8 cellular contexts compared by ENCODE assay signal in genomic region chr19:10251792-10252694, GRCh38. TPM values are rescaled to one million over a fixed set of nuclear protein-coding genes. Genes with fewer than 3 reads are reported as not detected.
DNase-seq lines count a peak whose midpoint lies in the region; ATAC-seq and TF ChIP-seq lines count a peak whose summit lies in the region.

TSS of gene MRPL4 (plus strand) at chr19:10252214. CDS start at chr19:10252254, 40 bp downstream.

- peak; percentile 84 for ATAC-seq in HG03442 (IDR thresholded peaks at IDR 0.05; ENCODE audit: unreplicated experiment)
- peak; percentile 99 for ATAC-seq in activated CD4-positive, alpha-beta T cell treated with anti-CD3 and anti-CD28 coated beads for 36 hours

- intact Hi-C loops in activated CD4-positive, alpha-beta T cell treated with anti-CD3 and anti-CD28 coated beads for 36 hours (cut with DNase I, micrococcal nuclease), result loop anchor here (1.0 to 10.0 kb wide), 13 partner anchors 21 to 1123 kb away; partner anchors contain the start of genes CDC37 (in 1 of the 2), CDKN2D (in 1 of the 2), DNMT1 (in 1 of the 2) and ILF3 (in 1 of the 2)

- TF ChIP-seq CTCF in choroid plexus epithelial cell (conservative IDR thresholded peaks at IDR 0.05; ENCODE audit: low read depth, low read length), result no peak

- DNase-seq in Ammon's horn (ENCODE audit: low spot score) (peak; percentile 99), GM19238 (ENCODE audit: insufficient read length, low spot score) (peak; percentile 92), NCI-H524 (lab: John Stamatoyannopoulos, UW) (peak; percentile 99), choroid plexus epithelial cell (ENCODE audit: low read depth) (peak; percentile 99), kidney glomerular epithelial cell (lab: John Stamatoyannopoulos, UW) (peak; percentile 98)
- DNase-seq in activated CD4-positive, alpha-beta T cell treated with anti-CD3 and anti-CD28 coated beads for 36 hours, result peak; percentile 97
- peak; percentile 84 to 92 for DNase-seq in stimulated activated CD4-positive, alpha-beta T cell treated with anti-CD3 and anti-CD28 coated beads, Interleukin-1b, Interleukin-23, amount 100 ng/mL, for 1 hour (ENCODE audit: low read depth in 2 of 2)

- peak within 1 kb of the TSS; percentile 97 for H3K4me3 Mint-ChIP-seq in activated CD4-positive, alpha-beta T cell treated with anti-CD3 and anti-CD28 coated beads for 36 hours

- POLR2A ChIA-PET in activated CD4-positive, alpha-beta T cell treated with anti-CD3 and anti-CD28 coated beads for 36 hours (lab: Charles Lee), result interaction anchor here (0.6 to 0.7 kb wide), 2 partner anchors 58 to 143 kb away, joined by 4 to 5 read pairs; no protein-coding TSS in a partner anchor

- H3K27ac Mint-ChIP-seq in activated CD4-positive, alpha-beta T cell treated with anti-CD3 and anti-CD28 coated beads for 36 hours, result peak within 1 kb of the TSS; percentile 97

- H3K9me3 Mint-ChIP-seq in activated CD4-positive, alpha-beta T cell treated with anti-CD3 and anti-CD28 coated beads for 36 hours (ENCODE audit: low read depth), result no peaks in the 10 kb centered on the region

- peaks cover 35% of the 10 kb centered on the region for H3K36me3 Mint-ChIP-seq in activated CD4-positive, alpha-beta T cell treated with anti-CD3 and anti-CD28 coated beads for 36 hours (ENCODE audit: low read depth)

- no peaks in the 10 kb centered on the region for H3K27me3 Mint-ChIP-seq in activated CD4-positive, alpha-beta T cell treated with anti-CD3 and anti-CD28 coated beads for 36 hours

- peaks cover 18% of the 10 kb centered on the region for H3K4me1 Mint-ChIP-seq in activated CD4-positive, alpha-beta T cell treated with anti-CD3 and anti-CD28 coated beads for 36 hours

- peak within 1 kb of the TSS; percentile 99 for H3K4me3 ChIP-seq in choroid plexus epithelial cell (ENCODE audit: low read depth, low read length)

- CTCF ChIA-PET in activated CD4-positive, alpha-beta T cell treated with anti-CD3 and anti-CD28 coated beads for 36 hours (lab: Charles Lee), result interaction anchor here (0.6 to 2.9 kb wide), 4 partner anchors 8 to 170 kb away, joined by 3 to 19 read pairs (median 10); no protein-coding TSS in a partner anchor

RNA-seq across cellular contexts. Expression of gene MRPL4, which starts in this region (rescaled TPM):
- 100 to 1,000 TPM; 130 to 140 TPM for total RNA-seq in activated CD4-positive, alpha-beta T cell treated with anti-CD3 and anti-CD28 coated beads for 36 hours

Comparison
In these comparisons a context has a peak if more than half of its experiments do, and no peak if none do; other contexts are left out.
1. Peak in every context shown above with its lines: DNase-seq, ATAC-seq and H3K4me3 ChIP-seq.